Comparison of ENCODE assay signal across 21 cellular contexts in genomic region chr10:43666551-43666950, GRCh38.
"Had no signal": no experiment of that assay in that cellular context is flagged by ENCODE, and none has a peak within 500 bp of the region (broad histone marks: within the 10 kb centered on the region; RNA-seq: fewer than 3 reads in every experiment).

No MANE protein-coding gene starts in this region.

- H3K4me3 Mint-ChIP-seq: neural crest cell; stimulated activated naive B cell treated with anti-CD40 and anti-IgM and Interleukin-4, amounts not matched to agents 10 μg/mL and 1 μg/mL and 100 μg/mL, for 72 hours had no signal

- H3K36me3 ChIP-seq: heart right ventricle, left lung, lower lobe of right lung, spleen, stomach, thyroid gland, transverse colon, upper lobe of left lung, vagina had no signal

- ATAC-seq: left colon had no signal

- FAIRE-seq: islet of Langerhans, kidney had no signal

- H3K9me3 Mint-ChIP-seq: neural crest cell had no signal

- H3K4me3 ChIP-seq: left lung, skin epidermis, thyroid gland had no signal

- H3K27ac Mint-ChIP-seq: progenitor cell of endocrine pancreas; stimulated activated naive B cell treated with anti-CD40 and anti-IgM and Interleukin-4, amounts not matched to agents 10 μg/mL and 1 μg/mL and 100 μg/mL, for 72 hours had no signal

- DNase-seq: hippocampal formation; kidney; left colon; left lung; lower lobe of right lung; mammary epithelial cell; naive thymus-derived CD8-positive, alpha-beta T cell; spleen; stimulated activated CD4-positive, alpha-beta T cell treated with anti-CD3 and anti-CD28 coated beads, Interleukin-4, amount 100 ng/mL, for 24 hours; stimulated activated naive B cell treated with anti-CD40 and anti-IgM and Interleukin-4, amounts not matched to agents 10 μg/mL and 1 μg/mL and 100 μg/mL, for 72 hours; stomach; testis; transverse colon had no signal

- H3K27me3 ChIP-seq: testis, thyroid gland, vagina had no signal

- H3K4me1 ChIP-seq: left lung had no signal

- H3K27ac ChIP-seq: heart right ventricle, left lung, lower lobe of right lung, skin epidermis, spleen, stomach, testis, thyroid gland, transverse colon, upper lobe of left lung had no signal

- H3K9me3 ChIP-seq: left lung, lower lobe of right lung, testis, thyroid gland, transverse colon, upper lobe of left lung, vagina had no signal
